Comparison of ENCODE assay signal across 9 cellular contexts in genomic region chr14:77212933-77213656, GRCh38. TPM values are rescaled to one million over a fixed set of nuclear protein-coding genes. Genes with fewer than 3 reads are reported as not detected.
DNase-seq lines count a peak whose midpoint lies in the region; ATAC-seq, FAIRE-seq and TF ChIP-seq lines count a peak whose summit lies in the region.
"Had no signal": no experiment of that assay in that cellular context is flagged by ENCODE, and none has a peak within 500 bp of the region (broad histone marks: within the 10 kb centered on the region; RNA-seq: fewer than 3 reads in every experiment).

No MANE protein-coding gene starts in this region.

- WGBS in testis, 2 donors, result 33 to 50% methylated on average over 10 to 17 of the region's 17 CpGs

- TF ChIP-seq POLR2A in testis (IDR thresholded peaks at IDR 0.05), result no peak

- peaks cover 2% of the 10 kb centered on the region for H3K4me1 Mint-ChIP-seq in activated naive CD8-positive, alpha-beta T cell treated with anti-CD3 and anti-CD28 coated beads, Interleukin-2, amount 50 U/mL, for 24 hours

- FAIRE-seq in RCC 7860 (lab: Jason Lieb, UNC), result no peak

- intact Hi-C loops in left colon (cut with DNase I, micrococcal nuclease) (no loop called here), testis (cut with DNase I; ENCODE audit: low total_unique reads) (no loop called here)

- peaks cover 24% of the 10 kb centered on the region for H3K27me3 Mint-ChIP-seq in activated naive CD8-positive, alpha-beta T cell treated with anti-CD3 and anti-CD28 coated beads, Interleukin-2, amount 50 U/mL, for 24 hours

- H3K4me1 ChIP-seq in testis, result no peaks in the 10 kb centered on the region

- no peak overlapping the region for H3K27ac ChIP-seq in testis

- no peaks in the 10 kb centered on the region for H3K9me3 Mint-ChIP-seq in activated naive CD8-positive, alpha-beta T cell treated with anti-CD3 and anti-CD28 coated beads, Interleukin-2, amount 50 U/mL, for 24 hours
- H3K9me3 Mint-ChIP-seq: dendritic cell treated with granulocyte-macrophage colony-stimulating factor and Interleukin-4, amounts not matched to agents 40 ng/mL and 50 ng/mL, for 4 days had no signal

- H3K27ac Mint-ChIP-seq in activated naive CD8-positive, alpha-beta T cell treated with anti-CD3 and anti-CD28 coated beads, Interleukin-2, amount 50 U/mL, for 24 hours, result no peak overlapping the region
- H3K27ac Mint-ChIP-seq: dendritic cell treated with granulocyte-macrophage colony-stimulating factor and Interleukin-4, amounts not matched to agents 40 ng/mL and 50 ng/mL, for 4 days had no signal

- peak in 2 of 3 experiments; percentile 31 to 45 for TF ChIP-seq CTCF in testis (IDR thresholded peaks at IDR 0.05)

- H3K27me3 ChIP-seq in testis, result no peaks in the 10 kb centered on the region

- DNase-seq in 8988T (peak; percentile 80), GM03348 (ENCODE audit: low spot score) (peak; percentile 52), NCI-H510A treated with DMSO at 0.1 percent for 48 hours (lab: John Stamatoyannopoulos, UW) (peak; percentile 78), left colon (peak in 1 of 2 donors; percentile 56), testis (peak; percentile 60), RCC 7860 (ENCODE audit: low spot score) (no peak)
- peak; percentile 48 for DNase-seq in activated naive CD8-positive, alpha-beta T cell treated with anti-CD3 and anti-CD28 coated beads, Interleukin-2, amount 50 U/mL, for 24 hours

- no peak overlapping the region for H3K4me3 Mint-ChIP-seq in activated naive CD8-positive, alpha-beta T cell treated with anti-CD3 and anti-CD28 coated beads, Interleukin-2, amount 50 U/mL, for 24 hours
- H3K4me3 Mint-ChIP-seq: dendritic cell treated with granulocyte-macrophage colony-stimulating factor and Interleukin-4, amounts not matched to agents 40 ng/mL and 50 ng/mL, for 4 days had no signal

- ATAC-seq in HG03175 (IDR thresholded peaks at IDR 0.05; ENCODE audit: unreplicated experiment) (peak; percentile 68), left colon (peak; percentile 89)
- peak; percentile 51 for ATAC-seq in activated naive CD8-positive, alpha-beta T cell treated with anti-CD3 and anti-CD28 coated beads, Interleukin-2, amount 50 U/mL, for 24 hours

- no peaks in the 10 kb centered on the region for H3K36me3 Mint-ChIP-seq in activated naive CD8-positive, alpha-beta T cell treated with anti-CD3 and anti-CD28 coated beads, Interleukin-2, amount 50 U/mL, for 24 hours (ENCODE audit: low read depth)

- no peaks in the 10 kb centered on the region for H3K9me3 ChIP-seq in testis

- no peaks in the 10 kb centered on the region for H3K36me3 ChIP-seq in testis (ENCODE audit: low read depth, missing control alignments)

- no peak overlapping the region for H3K4me3 ChIP-seq in testis

RNA-seq across cellular contexts. Expression of gene TMEM63C, which starts 31.5 kb away (rescaled TPM):
- total RNA-seq in left colon, result 10 to 100 TPM; 22.4 to 43.0 TPM
- total RNA-seq in testis, result 10 to 100 TPM; 14.1 to 20.7 TPM
- 21.0 TPM for polyA plus RNA-seq in testis (ENCODE audit: insufficient read depth, low read depth, low replicate concordance)

RNA-seq across cellular contexts. Expression of gene NGB, which starts 57.9 kb away (rescaled TPM):
- total RNA-seq in left colon, result under 1 TPM in 1 of 2 donors, not detected in 1; 0.31 TPM
- 1 to 10 TPM; 1.1 to 1.3 TPM for total RNA-seq in testis
- 0.76 TPM for polyA plus RNA-seq in testis (ENCODE audit: insufficient read depth, low read depth, low replicate concordance)
